8 cellular contexts compared by ENCODE assay signal in the genomic region with DNA sequence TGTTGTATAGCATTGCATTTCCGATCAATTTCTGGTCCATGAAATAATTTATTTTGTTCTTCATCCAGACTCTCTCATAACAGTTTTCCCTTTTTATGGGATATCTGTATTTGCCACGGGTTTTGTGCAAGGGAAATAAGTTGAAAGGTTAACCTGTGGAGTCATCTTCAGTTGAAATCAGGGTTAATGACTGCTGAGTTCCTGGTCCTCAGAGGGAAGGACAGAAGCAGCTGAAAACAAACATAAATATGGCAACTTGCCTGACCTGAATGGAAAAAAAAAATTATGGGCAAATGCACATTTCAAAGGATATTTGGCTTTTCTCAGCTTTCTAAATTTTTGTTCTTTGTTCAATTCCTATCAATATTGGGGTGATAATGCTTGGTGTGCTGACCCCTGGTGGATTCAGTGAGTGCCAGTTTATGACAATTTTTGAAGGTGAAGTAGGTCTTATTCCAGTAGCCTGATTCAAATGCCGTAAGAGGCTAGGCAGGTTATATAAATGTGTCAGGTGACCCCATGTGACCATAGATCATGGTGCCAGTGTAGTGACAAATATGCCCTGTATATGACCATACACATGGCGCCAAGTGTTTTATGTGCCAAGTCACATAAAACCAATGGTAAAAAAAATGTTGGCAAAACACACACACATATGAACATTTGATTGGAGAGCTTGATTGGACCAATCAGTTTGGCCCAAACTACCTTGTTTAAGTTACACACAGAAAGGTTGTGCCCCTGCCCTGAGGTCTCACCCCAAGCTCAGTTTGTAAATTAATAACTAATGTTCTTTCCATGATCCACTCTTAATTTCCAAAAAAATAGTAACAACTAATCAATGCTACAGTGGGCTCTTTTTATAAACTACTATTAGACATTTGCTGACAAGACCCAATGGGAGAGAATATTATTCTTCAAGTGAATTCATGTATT. TPM values are rescaled to one million over a fixed set of nuclear protein-coding genes. Genes with fewer than 3 reads are reported as not detected.
DNase-seq lines count a peak whose midpoint lies in the region; ATAC-seq and TF ChIP-seq lines count a peak whose summit lies in the region.

No MANE protein-coding gene starts in this region.

- peaks cover 0 to 3% (median 0%) of the 10 kb centered on the region in 3 donors for H3K9me3 ChIP-seq in body of pancreas
- no peaks in the 10 kb centered on the region for H3K9me3 ChIP-seq in mucosa of descending colon

- peak in 6 of 7 experiments; percentile 34 to 52 (median 47) for TF ChIP-seq CTCF in body of pancreas (IDR thresholded peaks at IDR 0.05)
- no peak for TF ChIP-seq CTCF in mucosa of descending colon (IDR thresholded peaks at IDR 0.05)

- no peak overlapping the region for H3K27ac ChIP-seq in body of pancreas

- intact Hi-C loops in body of pancreas (cut with DNase I) (no loop called here), mucosa of descending colon (cut with DNase I, micrococcal nuclease) (no loop called here)

- no peaks in the 10 kb centered on the region for H3K27me3 ChIP-seq in body of pancreas

- H3K36me3 ChIP-seq in body of pancreas (replicated peaks in 1 of 2; ENCODE audit: insufficient read depth in 1 of 2, low read depth in 2 of 2) (no peaks in the 10 kb centered on the region), mucosa of descending colon (ENCODE audit: low read depth) (no peaks in the 10 kb centered on the region)

- peak; percentile 63 for ATAC-seq in body of pancreas
- ATAC-seq in mucosa of descending colon: peak; percentile 67
- ATAC-seq in GM19023 (IDR thresholded peaks at IDR 0.05; ENCODE audit: unreplicated experiment): no peak

- DNase-seq in NCI-H748 (lab: John Stamatoyannopoulos, UW; ENCODE audit: unreplicated experiment): peak; percentile 39
- no peak for DNase-seq in NCI-H748 treated with DMSO at 0.1 percent for 48 hours (lab: John Stamatoyannopoulos, UW)
- DNase-seq in Kasumi-1 (lab: John Stamatoyannopoulos, UW): peak; percentile 21 to 44
- peak in 3 of 4 donors; percentile 25 to 55 (median 38) for DNase-seq in body of pancreas
- peak in 1 of 3 donors; percentile 25 for DNase-seq in mucosa of descending colon
- DNase-seq in NCI-H2196 treated with DMSO at 0.1 percent for 48 hours (lab: John Stamatoyannopoulos, UW; ENCODE audit: unreplicated experiment): no peak
- no peak for DNase-seq in Ammon's horn (ENCODE audit: low spot score)

- no peak for TF ChIP-seq POLR2A in body of pancreas (IDR thresholded peaks at IDR 0.05)

- H3K4me3 ChIP-seq in body of pancreas: no peak overlapping the region
- H3K4me3 ChIP-seq in mucosa of descending colon: no peak overlapping the region

- WGBS in body of pancreas, 2 donors: 33 to 37% methylated on average over 4 of the region's 4 CpGs

- peaks cover 5% of the 10 kb centered on the region for H3K4me1 ChIP-seq in body of pancreas
- H3K4me1 ChIP-seq in mucosa of descending colon (ENCODE audit: low read depth): no peaks in the 10 kb centered on the region

RNA-seq across cellular contexts. Expression of a gene that starts 47.6 kb away (rescaled TPM):
- under 1 TPM in 1 of 2 donors, not detected in 1; 0.78 TPM for total RNA-seq in body of pancreas
- 1 to 10 TPM in 1 of 3 donors, under 1 TPM in 2; 0.43 to 1.4 (median 0.55) TPM for total RNA-seq in mucosa of descending colon

Comparison
In these comparisons a context has a peak if more than half of its experiments do, and no peak if none do; other contexts are left out.
1. DNase-seq: peak in NCI-H748 (single experiment), Kasumi-1 (2 of 2) and body of pancreas (3 of 4); none in NCI-H748 treated with DMSO at 0.1 percent for 48 hours (single experiment), NCI-H2196 treated with DMSO at 0.1 percent for 48 hours (single experiment) and Ammon's horn (single experiment).